ENCODE assay signal across 9 cellular contexts in genomic region chr17:7235693-7236665, GRCh38. TPM values are rescaled to one million over a fixed set of nuclear protein-coding genes. Genes with fewer than 3 reads are reported as not detected.
DNase-seq lines count a peak whose midpoint lies in the region; ATAC-seq and TF ChIP-seq lines count a peak whose summit lies in the region.
"Had no signal": no experiment of that assay in that cellular context is flagged by ENCODE, and none has a peak within 500 bp of the region (broad histone marks: within the 10 kb centered on the region; RNA-seq: fewer than 3 reads in every experiment).

No MANE protein-coding gene starts in this region.

- CTCF ChIA-PET in activated naive CD4-positive, alpha-beta T cell treated with anti-CD3 and anti-CD28 coated beads for 36 hours (lab: Charles Lee), result interaction anchor here (0.7 to 1.9 kb wide), 3 partner anchors 15 to 17 kb away, joined by 3 to 6 read pairs (median 4); partner anchors contain the start of genes ACADVL and DLG4

- H3K27ac ChIP-seq in fibroblast of lung (ENCODE audit: insufficient read depth, low read length) (peak overlapping the region; percentile 85), coronary artery (no peak overlapping the region)

- H3K4me3 Mint-ChIP-seq in activated naive CD4-positive, alpha-beta T cell treated with anti-CD3 and anti-CD28 coated beads for 36 hours, result peak overlapping the region; percentile 90
- peak overlapping the region; percentile 53 for H3K4me3 Mint-ChIP-seq in T-helper 17 cell
- peak overlapping the region; percentile 95 to 98 for H3K4me3 Mint-ChIP-seq in stimulated activated naive CD8-positive, alpha-beta T cell treated with anti-CD3 and anti-CD28 coated beads, Interleukin-15, amount 100 ng/mL, for 72 hours

- H3K36me3 ChIP-seq in fibroblast of lung (ENCODE audit: control insufficient read depth, insufficient read depth, low read length), result peaks cover 24% of the 10 kb centered on the region

- peak overlapping the region; percentile 22 for H3K27ac Mint-ChIP-seq in activated naive CD4-positive, alpha-beta T cell treated with anti-CD3 and anti-CD28 coated beads for 36 hours
- peak overlapping the region in 1 of 2 donors; percentile 91 for H3K27ac Mint-ChIP-seq in activated naive CD4-positive, alpha-beta T cell treated with anti-CD3 and anti-CD28 coated beads, Interleukin-2, amount 50 U/mL, for 72 hours
- peak overlapping the region; percentile 100 for H3K27ac Mint-ChIP-seq in T-helper 17 cell
- H3K27ac Mint-ChIP-seq in stimulated activated naive CD8-positive, alpha-beta T cell treated with anti-CD3 and anti-CD28 coated beads, Interleukin-15, amount 100 ng/mL, for 72 hours, result peak overlapping the region; percentile 60 to 61

- DNase-seq in activated naive CD4-positive, alpha-beta T cell treated with anti-CD3 and anti-CD28 coated beads for 36 hours, result no peak
- DNase-seq in activated naive CD4-positive, alpha-beta T cell treated with anti-CD3 and anti-CD28 coated beads, Interleukin-2, amount 50 U/mL, for 72 hours (ENCODE audit: low spot score in 2 of 2), result no peak
- DNase-seq in T-helper 17 cell (no peak), fibroblast of lung (ENCODE audit: low read depth in 2 of 2) (peak in 1 of 2 donors; percentile 51), coronary artery (ENCODE audit: low spot score) (no peak), AML-193 (lab: John Stamatoyannopoulos, UW) (no peak)
- no peak for DNase-seq in stimulated activated naive CD8-positive, alpha-beta T cell treated with anti-CD3 and anti-CD28 coated beads, Interleukin-15, amount 100 ng/mL, for 72 hours
- DNase-seq: NCI-H510A had no signal

- peaks cover 22% of the 10 kb centered on the region for H3K36me3 Mint-ChIP-seq in activated naive CD4-positive, alpha-beta T cell treated with anti-CD3 and anti-CD28 coated beads for 36 hours (ENCODE audit: low read depth)
- H3K36me3 Mint-ChIP-seq in activated naive CD4-positive, alpha-beta T cell treated with anti-CD3 and anti-CD28 coated beads, Interleukin-2, amount 50 U/mL, for 72 hours, result peaks cover 34 to 39% of the 10 kb centered on the region in 2 donors
- H3K36me3 Mint-ChIP-seq in T-helper 17 cell (ENCODE audit: low read depth), result peaks cover 9% of the 10 kb centered on the region

- H3K27me3 Mint-ChIP-seq in activated naive CD4-positive, alpha-beta T cell treated with anti-CD3 and anti-CD28 coated beads for 36 hours (ENCODE audit: low read depth), result no peaks in the 10 kb centered on the region
- H3K27me3 Mint-ChIP-seq in T-helper 17 cell, result no peaks in the 10 kb centered on the region
- no peaks in the 10 kb centered on the region for H3K27me3 Mint-ChIP-seq in stimulated activated naive CD8-positive, alpha-beta T cell treated with anti-CD3 and anti-CD28 coated beads, Interleukin-15, amount 100 ng/mL, for 72 hours

- peak overlapping the region in 1 of 4 experiments; percentile 90 for H3K4me3 ChIP-seq in fibroblast of lung (replicated peaks in 1 of 4; ENCODE audit: control extremely low read depth in 1 of 4, insufficient read depth in 1 of 4, low read depth in 3 of 4, low read length in 4 of 4)
- no peak overlapping the region for H3K4me3 ChIP-seq in coronary artery

- TF ChIP-seq CTCF in fibroblast of lung (conservative IDR thresholded peaks at IDR 0.05 in 1 of 2, IDR thresholded peaks at IDR 0.05 in 1 of 2; ENCODE audit: low read depth in 1 of 2, low read length in 2 of 2) (no peak), coronary artery (IDR thresholded peaks at IDR 0.05) (no peak)

- no peak overlapping the region for H2AFZ ChIP-seq in fibroblast of lung (ENCODE audit: low read length)

- intact Hi-C loops in activated naive CD4-positive, alpha-beta T cell treated with anti-CD3 and anti-CD28 coated beads for 36 hours (cut with micrococcal nuclease), result loop anchor here (2.0 to 5.0 kb wide), 2 partner anchors 249 to 606 kb away; partner anchors contain the start of gene POLR2A

- no peaks in the 10 kb centered on the region for H4K20me1 ChIP-seq in fibroblast of lung (ENCODE audit: control insufficient read depth, extremely low read depth, insufficient read depth, low read length)

- H3K4me2 ChIP-seq in fibroblast of lung (ENCODE audit: extremely low read depth, insufficient read depth, low read length), result peak overlapping the region; percentile 19

- H3K9me3 ChIP-seq in T-helper 17 cell (ENCODE audit: control insufficient read depth, low read length, poor library complexity, severe bottlenecking), result no peaks in the 10 kb centered on the region
- H3K9me3 ChIP-seq in fibroblast of lung (ENCODE audit: control insufficient read depth, insufficient read depth, low read depth, low read length), result no peaks in the 10 kb centered on the region

- peaks cover 80% of the 10 kb centered on the region for H3K79me2 ChIP-seq in fibroblast of lung (ENCODE audit: control insufficient read depth, insufficient read depth, low read length)

- ATAC-seq in activated naive CD4-positive, alpha-beta T cell treated with anti-CD3 and anti-CD28 coated beads, Interleukin-2, amount 50 U/mL, for 72 hours, result no peak
- ATAC-seq in T-helper 17 cell (no peak), HG03571 (IDR thresholded peaks at IDR 0.05; ENCODE audit: unreplicated experiment) (no peak)
- ATAC-seq in stimulated activated naive CD8-positive, alpha-beta T cell treated with anti-CD3 and anti-CD28 coated beads, Interleukin-15, amount 100 ng/mL, for 72 hours, result no peak

- no peaks in the 10 kb centered on the region for H3K9me3 Mint-ChIP-seq in activated naive CD4-positive, alpha-beta T cell treated with anti-CD3 and anti-CD28 coated beads for 36 hours
- H3K9me3 Mint-ChIP-seq in activated naive CD4-positive, alpha-beta T cell treated with anti-CD3 and anti-CD28 coated beads, Interleukin-2, amount 50 U/mL, for 72 hours, result no peaks in the 10 kb centered on the region
- no peaks in the 10 kb centered on the region for H3K9me3 Mint-ChIP-seq in stimulated activated naive CD8-positive, alpha-beta T cell treated with anti-CD3 and anti-CD28 coated beads, Interleukin-15, amount 100 ng/mL, for 72 hours

- no peaks in the 10 kb centered on the region for H3K27me3 ChIP-seq in fibroblast of lung (ENCODE audit: control insufficient read depth, insufficient read depth, low read length)

- H3K9ac ChIP-seq in fibroblast of lung (ENCODE audit: insufficient read depth, low read length), result no peak overlapping the region

- peaks cover 61% of the 10 kb centered on the region for H3K4me1 Mint-ChIP-seq in activated naive CD4-positive, alpha-beta T cell treated with anti-CD3 and anti-CD28 coated beads for 36 hours (ENCODE audit: low read depth)
- peaks cover 50% of the 10 kb centered on the region for H3K4me1 Mint-ChIP-seq in T-helper 17 cell
- H3K4me1 Mint-ChIP-seq in stimulated activated naive CD8-positive, alpha-beta T cell treated with anti-CD3 and anti-CD28 coated beads, Interleukin-15, amount 100 ng/mL, for 72 hours, result peaks cover 77% of the 10 kb centered on the region

- H3K4me1 ChIP-seq in fibroblast of lung (ENCODE audit: control insufficient read depth, extremely low read depth, insufficient read depth, low read length), result peaks cover 25% of the 10 kb centered on the region

RNA-seq across cellular contexts. Expression of gene DVL2, which starts 1.7 kb away (rescaled TPM):
- 10 to 100 TPM; 26.7 to 29.4 TPM for total RNA-seq in activated naive CD4-positive, alpha-beta T cell treated with anti-CD3 and anti-CD28 coated beads for 36 hours
- total RNA-seq in activated naive CD4-positive, alpha-beta T cell treated with anti-CD3 and anti-CD28 coated beads, Interleukin-2, amount 50 U/mL, for 72 hours, result 10 to 100 TPM; 56.2 to 73.4 TPM
- total RNA-seq in T-helper 17 cell (10 to 100 TPM; 37.0 to 46.9 TPM), fibroblast of lung (91.8 and 95.8 TPM in 2 replicates)
- 8.1 and 8.6 TPM in 2 replicates for polyA plus RNA-seq in fibroblast of lung
- 34.1 and 36.8 TPM in 2 replicates for polyA plus RNA-seq in fibroblast of lung (2012)
- polyA minus RNA-seq in fibroblast of lung (ENCODE audit: low replicate concordance), result 70.9 and 73.8 TPM in 2 replicates

RNA-seq across cellular contexts. Expression of gene PHF23, which starts 3.3 kb away (rescaled TPM):
- total RNA-seq in activated naive CD4-positive, alpha-beta T cell treated with anti-CD3 and anti-CD28 coated beads for 36 hours, result 10 to 100 TPM in 1 of 2 experiments, 1 to 10 TPM in 1; 8.4 to 10.0 TPM
- 10 to 100 TPM; 25.9 to 52.4 TPM for total RNA-seq in activated naive CD4-positive, alpha-beta T cell treated with anti-CD3 and anti-CD28 coated beads, Interleukin-2, amount 50 U/mL, for 72 hours
- total RNA-seq in T-helper 17 cell (10 to 100 TPM; 19.2 to 23.2 TPM), fibroblast of lung (41.6 and 45.4 TPM in 2 replicates)
- polyA plus RNA-seq in fibroblast of lung, result 46.6 and 48.7 TPM in 2 replicates
- polyA plus RNA-seq in fibroblast of lung (2012), result 47.2 and 48.1 TPM in 2 replicates
- 52.1 and 77.2 TPM in 2 replicates for polyA minus RNA-seq in fibroblast of lung (ENCODE audit: low replicate concordance)

RNA-seq across cellular contexts. Expression of gene GABARAP, which starts 6.3 kb away (rescaled TPM):
- 100 to 1,000 TPM; 137 to 152 TPM for total RNA-seq in activated naive CD4-positive, alpha-beta T cell treated with anti-CD3 and anti-CD28 coated beads for 36 hours
- total RNA-seq in activated naive CD4-positive, alpha-beta T cell treated with anti-CD3 and anti-CD28 coated beads, Interleukin-2, amount 50 U/mL, for 72 hours, result 100 to 1,000 TPM; 167 to 298 TPM
- total RNA-seq in T-helper 17 cell, result 100 to 1,000 TPM; 212 to 247 TPM
- total RNA-seq in fibroblast of lung, result 173 and 224 TPM in 2 replicates
- polyA plus RNA-seq in fibroblast of lung, result 978 and 1,154 TPM in 2 replicates
- polyA plus RNA-seq in fibroblast of lung (2012), result 670 and 826 TPM in 2 replicates
- polyA minus RNA-seq in fibroblast of lung (ENCODE audit: low replicate concordance), result 530 and 737 TPM in 2 replicates

RNA-seq across cellular contexts. Expression of gene CTDNEP1, which starts 15.6 kb away (rescaled TPM):
- total RNA-seq in activated naive CD4-positive, alpha-beta T cell treated with anti-CD3 and anti-CD28 coated beads for 36 hours, result 100 to 1,000 TPM; 147 to 152 TPM
- 100 to 1,000 TPM; 171 to 179 TPM for total RNA-seq in activated naive CD4-positive, alpha-beta T cell treated with anti-CD3 and anti-CD28 coated beads, Interleukin-2, amount 50 U/mL, for 72 hours
- total RNA-seq in T-helper 17 cell (100 to 1,000 TPM; 112 to 115 TPM), fibroblast of lung (23.1 and 40.5 TPM in 2 replicates)
- polyA plus RNA-seq in fibroblast of lung, result 134 and 149 TPM in 2 replicates
- 148 and 173 TPM in 2 replicates for polyA plus RNA-seq in fibroblast of lung (2012)
- polyA minus RNA-seq in fibroblast of lung (ENCODE audit: low replicate concordance), result 381 and 419 TPM in 2 replicates

RNA-seq across cellular contexts. Expression of gene ELP5, which starts 16.0 kb away (rescaled TPM):
- 10 to 100 TPM; 52.4 to 53.5 TPM for total RNA-seq in activated naive CD4-positive, alpha-beta T cell treated with anti-CD3 and anti-CD28 coated beads for 36 hours
- total RNA-seq in activated naive CD4-positive, alpha-beta T cell treated with anti-CD3 and anti-CD28 coated beads, Interleukin-2, amount 50 U/mL, for 72 hours, result 10 to 100 TPM; 45.6 to 62.3 TPM
- total RNA-seq in T-helper 17 cell, result 10 to 100 TPM; 43.0 to 51.0 TPM
- total RNA-seq in fibroblast of lung, result 31.3 and 33.2 TPM in 2 replicates
- polyA plus RNA-seq in fibroblast of lung, result 22.6 and 52.2 TPM in 2 replicates
- polyA plus RNA-seq in fibroblast of lung (2012), result 27.5 and 65.5 TPM in 2 replicates
- 19.7 and 97.0 TPM in 2 replicates for polyA minus RNA-seq in fibroblast of lung (ENCODE audit: low replicate concordance)
